Comparison of ENCODE assay signal across 13 cellular contexts in genomic region chr2:222892321-222892720, GRCh38. TPM values are rescaled to one million over a fixed set of nuclear protein-coding genes. Genes with fewer than 3 reads are reported as not detected.
A peak's percentile ranks its signal among the peaks of the same experiment; 100 is the strongest.
DNase-seq lines count a peak whose midpoint lies in the region; ATAC-seq, FAIRE-seq and TF ChIP-seq lines count a peak whose summit lies in the region.
"Had no signal": no experiment of that assay in that cellular context is flagged by ENCODE, and none has a peak within 500 bp of the region (broad histone marks: within the 10 kb centered on the region; RNA-seq: fewer than 3 reads in every experiment).

No MANE protein-coding gene starts in this region.

- H3K4me3 ChIP-seq in astrocyte (ENCODE audit: insufficient read depth, low read depth, low read length) (peak overlapping the region; percentile 4), right cardiac atrium (ENCODE audit: low read length) (peak overlapping the region; percentile 18), subcutaneous abdominal adipose tissue (ENCODE audit: low read depth in 1 of 5, low read length in 5 of 5) (no peak overlapping the region), neuronal stem cell (ENCODE audit: low read length in 2 of 2) (no peak overlapping the region)

- H3K4me1 ChIP-seq in astrocyte (ENCODE audit: insufficient read depth, low read length) = no peaks in the 10 kb centered on the region
- peaks cover 4% of the 10 kb centered on the region for H3K4me1 ChIP-seq in right cardiac atrium (ENCODE audit: control insufficient read depth, insufficient read depth, low read length)
- peaks cover 0 to 41% (median 28%) of the 10 kb centered on the region in 5 donors for H3K4me1 ChIP-seq in subcutaneous abdominal adipose tissue (ENCODE audit: control insufficient read depth in 5 of 5, insufficient read depth in 5 of 5, low read length in 5 of 5)
- H3K4me1 ChIP-seq in neuronal stem cell (ENCODE audit: control insufficient read depth in 2 of 2, insufficient read depth in 1 of 2, low read depth in 1 of 2, low read length in 2 of 2) = no peaks in the 10 kb centered on the region

- no peak overlapping the region for H4K91ac ChIP-seq in neuronal stem cell (ENCODE audit: low read depth, low read length, poor library complexity)

- peak; percentile 87 to 96 for ATAC-seq in right cardiac atrium
- ATAC-seq: WTC11 had no signal

- no peak for FAIRE-seq in astrocyte (lab: Jason Lieb, UNC)
- FAIRE-seq in GM19239 (lab: Jason Lieb, UNC) = no peak

- TF ChIP-seq CTCF in astrocyte (IDR thresholded peaks at IDR 0.05; ENCODE audit: insufficient read depth, low read depth, low read length) = no peak

- DNase-seq in SIG-M5 treated with dmso at 0.1 percent for 504 hours (lab: John Stamatoyannopoulos, UW; ENCODE audit: unreplicated experiment) (peak; percentile 80), SIG-M5 (lab: John Stamatoyannopoulos, UW) (no peak), astrocyte (ENCODE audit: low read depth) (peak; percentile 41), right cardiac atrium (no peak), GM19239 (ENCODE audit: insufficient read length, low spot score) (no peak), neuronal stem cell (ENCODE audit: low spot score) (no peak)
- DNase-seq in stimulated activated CD4-positive, alpha-beta T cell treated with anti-CD3 and anti-CD28 coated beads, Interleukin-2, amount 100 ng/mL, for 24 hours = no peak
- DNase-seq: hippocampal formation, NCI-H1436 had no signal

- no peak overlapping the region for H2BK15ac ChIP-seq in neuronal stem cell (ENCODE audit: low read length)

- no peak overlapping the region for H3K27ac ChIP-seq in astrocyte (ENCODE audit: low read depth, low read length)
- no peak overlapping the region for H3K27ac ChIP-seq in right cardiac atrium (ENCODE audit: low read length)
- peak overlapping the region; percentile 48 for H3K27ac ChIP-seq in subcutaneous abdominal adipose tissue (ENCODE audit: low read depth, low read length)
- no peak overlapping the region for H3K27ac ChIP-seq in neuronal stem cell (replicated peaks; ENCODE audit: low read length)
- H3K27ac ChIP-seq: 22Rv1 had no signal

- H3K79me2 ChIP-seq in astrocyte (ENCODE audit: insufficient read depth, low read length) = peaks cover 80% of the 10 kb centered on the region

- peaks cover 62% of the 10 kb centered on the region for H4K20me1 ChIP-seq in astrocyte (ENCODE audit: insufficient read depth, low read length)

- H2BK5ac ChIP-seq in neuronal stem cell (ENCODE audit: low read length) = no peak overlapping the region

- H3K4me2 ChIP-seq in astrocyte (ENCODE audit: low read length) (peak overlapping the region; percentile 59), neuronal stem cell (ENCODE audit: insufficient read depth, low read length, poor library complexity, severe bottlenecking) (no peak overlapping the region)

- H3K9ac ChIP-seq in astrocyte (ENCODE audit: low read length) (no peak overlapping the region), subcutaneous abdominal adipose tissue (ENCODE audit: low read length in 5 of 5) (peak overlapping the region in 1 of 5 donors; percentile 40), neuronal stem cell (ENCODE audit: low read depth, low read length, poor library complexity) (no peak overlapping the region)

- H3K27me3 ChIP-seq in astrocyte (ENCODE audit: insufficient read depth, low read length) (no peaks in the 10 kb centered on the region), right cardiac atrium (ENCODE audit: control insufficient read depth, insufficient read depth) (no peaks in the 10 kb centered on the region), subcutaneous abdominal adipose tissue (ENCODE audit: control insufficient read depth in 5 of 5, insufficient read depth in 4 of 5, low read length in 5 of 5) (no peaks in the 10 kb centered on the region), neuronal stem cell (ENCODE audit: control insufficient read depth in 3 of 3, insufficient read depth in 3 of 3, low read depth in 1 of 3, low read length in 3 of 3) (no peaks in the 10 kb centered on the region)

- intact Hi-C loops in right cardiac atrium (cut with DNase I) = no loop called here

- H3K4ac ChIP-seq in neuronal stem cell (ENCODE audit: low read length) = no peak overlapping the region

- no peaks in the 10 kb centered on the region for H3K79me1 ChIP-seq in neuronal stem cell (ENCODE audit: low read depth, low read length)

- no peaks in the 10 kb centered on the region for H3K27me3 Mint-ChIP-seq in astrocyte (ENCODE audit: low read depth, unreplicated experiment)
- H3K27me3 Mint-ChIP-seq: stimulated activated naive CD8-positive, alpha-beta T cell treated with anti-CD3 and anti-CD28 coated beads, Interleukin-15, Interleukin-2, amounts not matched to agents 100 ng/mL and 50 ng/mL, for 24 hours had no signal

- no peaks in the 10 kb centered on the region for H3K9me3 Mint-ChIP-seq in astrocyte (ENCODE audit: unreplicated experiment)
- H3K9me3 Mint-ChIP-seq: stimulated activated naive CD8-positive, alpha-beta T cell treated with anti-CD3 and anti-CD28 coated beads, Interleukin-15, Interleukin-2, amounts not matched to agents 100 ng/mL and 50 ng/mL, for 24 hours; WTC11 had no signal

- no peak overlapping the region for H3K23ac ChIP-seq in neuronal stem cell (ENCODE audit: low read depth, low read length, poor library complexity)

- no peak overlapping the region for H2AFZ ChIP-seq in astrocyte (ENCODE audit: low read depth, low read length)
- no peak overlapping the region for H2AFZ ChIP-seq in neuronal stem cell (ENCODE audit: low read length)

- 13% methylated on average over 2 of the region's 2 CpGs for WGBS in right cardiac atrium
- no CpG with 5 or more reads among the region's 2 CpGs for WGBS in neuronal stem cell (ENCODE audit: extremely low coverage in 2 of 2, insufficient read length in 2 of 2, insufficient replicate concordance in 1 of 2), 2 donors

- no peak overlapping the region for H3K27ac Mint-ChIP-seq in astrocyte (ENCODE audit: unreplicated experiment)
- H3K27ac Mint-ChIP-seq: stimulated activated naive CD8-positive, alpha-beta T cell treated with anti-CD3 and anti-CD28 coated beads, Interleukin-15, Interleukin-2, amounts not matched to agents 100 ng/mL and 50 ng/mL, for 24 hours had no signal

- no peak overlapping the region for H3K4me3 Mint-ChIP-seq in astrocyte (ENCODE audit: unreplicated experiment)
- H3K4me3 Mint-ChIP-seq: stimulated activated naive CD8-positive, alpha-beta T cell treated with anti-CD3 and anti-CD28 coated beads, Interleukin-15, Interleukin-2, amounts not matched to agents 100 ng/mL and 50 ng/mL, for 24 hours; WTC11 had no signal

- H3K36me3 ChIP-seq in astrocyte (ENCODE audit: insufficient read depth, low read length) = no peaks in the 10 kb centered on the region
- no peaks in the 10 kb centered on the region for H3K36me3 ChIP-seq in subcutaneous abdominal adipose tissue (ENCODE audit: control insufficient read depth in 5 of 5, insufficient read depth in 5 of 5, low read length in 5 of 5)
- peaks cover 0 to 38% of the 10 kb centered on the region in 2 donors for H3K36me3 ChIP-seq in neuronal stem cell (replicated peaks in 1 of 2; ENCODE audit: control insufficient read depth in 2 of 2, insufficient read depth in 2 of 2, low read length in 2 of 2)

- H4K8ac ChIP-seq in neuronal stem cell (ENCODE audit: low read depth, low read length) = no peak overlapping the region

- H3K9me3 ChIP-seq in astrocyte (ENCODE audit: insufficient read depth, low read depth, low read length) = no peaks in the 10 kb centered on the region
- H3K9me3 ChIP-seq in right cardiac atrium (ENCODE audit: control insufficient read depth, low read length) = no peaks in the 10 kb centered on the region
- H3K9me3 ChIP-seq in subcutaneous abdominal adipose tissue (ENCODE audit: control insufficient read depth in 5 of 5, low read length in 5 of 5) = no peaks in the 10 kb centered on the region
- H3K9me3 ChIP-seq in neuronal stem cell (replicated peaks in 1 of 2; ENCODE audit: control insufficient read depth in 2 of 2, insufficient read depth in 1 of 2, low read depth in 1 of 2, low read length in 2 of 2) = peaks cover 0 to 6% of the 10 kb centered on the region in 2 donors

- H2AK5ac ChIP-seq in neuronal stem cell (ENCODE audit: low read depth, low read length) = no peak overlapping the region

- peaks cover 45% of the 10 kb centered on the region for H3K4me1 Mint-ChIP-seq in astrocyte (ENCODE audit: low read depth, unreplicated experiment)

- no peak overlapping the region for H2BK12ac ChIP-seq in neuronal stem cell (ENCODE audit: low read length)

- H2BK120ac ChIP-seq in neuronal stem cell (ENCODE audit: low read depth, low read length) = no peak overlapping the region

- H3K36me3 Mint-ChIP-seq in astrocyte (ENCODE audit: low read depth, unreplicated experiment) = peaks cover 7% of the 10 kb centered on the region

- H3K18ac ChIP-seq in neuronal stem cell (ENCODE audit: low read length) = no peak overlapping the region

- H3K14ac ChIP-seq in neuronal stem cell (ENCODE audit: low read length) = no peak overlapping the region

RNA-seq across cellular contexts. Expression of gene ACSL3, which starts 31.5 kb away (rescaled TPM):
- total RNA-seq in astrocyte = 144 and 163 TPM in 2 replicates
- 10 to 100 TPM; 35.2 to 50.4 (median 36.6) TPM for total RNA-seq in right cardiac atrium
- polyA plus RNA-seq in right cardiac atrium = 14.4 TPM
- polyA plus RNA-seq in neuronal stem cell (2013, experiment 1 of 2) = 64.8 TPM
- 66.0 TPM for polyA plus RNA-seq in neuronal stem cell (2013, experiment 2 of 2)

Comparison
In these comparisons a context has a peak if more than half of its experiments do, and no peak if none do; other contexts are left out.
1. DNase-seq: peak in SIG-M5 treated with dmso at 0.1 percent for 504 hours (single experiment) and astrocyte (single experiment); none in SIG-M5 (single experiment), right cardiac atrium (0 of 3), GM19239 (single experiment), stimulated activated CD4-positive, alpha-beta T cell treated with anti-CD3 and anti-CD28 coated beads, Interleukin-2, amount 100 ng/mL, for 24 hours (0 of 2) and neuronal stem cell (single experiment).
2. H3K4me3 ChIP-seq: peak in astrocyte (single experiment) and right cardiac atrium (single experiment); none in subcutaneous abdominal adipose tissue (0 of 5) and neuronal stem cell (0 of 2).